In genomic region chr2:241093133-241093761, GRCh38 we compare ENCODE assay signal across 7 cellular contexts. TPM values are rescaled to one million over a fixed set of nuclear protein-coding genes. Genes with fewer than 3 reads are reported as not detected.
DNase-seq lines count a peak whose midpoint lies in the region; ATAC-seq and TF ChIP-seq lines count a peak whose summit lies in the region.
"Not testable (repeated sequence)": the region's sequence is repeated elsewhere in the genome, so short reads cannot be mapped to it uniquely, and the experiment has no call there.

No MANE protein-coding gene starts in this region.

- not testable (repeated sequence) for TF ChIP-seq POLR2A in prostate gland (IDR thresholded peaks at IDR 0.05)

- 65 to 85% methylated on average over 10 of the region's 10 CpGs for WGBS in lung, 2 donors
- 58% methylated on average over 10 of the region's 10 CpGs for WGBS in prostate gland

- CTCF ChIA-PET in activated naive CD4-positive, alpha-beta T cell treated with anti-CD3 and anti-CD28 coated beads for 36 hours (lab: Charles Lee) = interaction anchor here (0.9 to 1.2 kb wide), 2 partner anchors 15 to 56 kb away, joined by 3 to 5 read pairs; partner anchors contain the start of gene PASK

- H3K4me1 Mint-ChIP-seq in activated naive CD4-positive, alpha-beta T cell treated with anti-CD3 and anti-CD28 coated beads for 36 hours (ENCODE audit: low read depth) = peaks cover 46% of the 10 kb centered on the region
- peaks cover 49% of the 10 kb centered on the region for H3K4me1 Mint-ChIP-seq in endothelial cell (ENCODE audit: unreplicated experiment)

- ATAC-seq in lung (ENCODE audit: insufficient read depth, low FRiP score) = peak; percentile 13

- H3K36me3 Mint-ChIP-seq in activated naive CD4-positive, alpha-beta T cell treated with anti-CD3 and anti-CD28 coated beads for 36 hours (ENCODE audit: low read depth) = peaks cover 55% of the 10 kb centered on the region
- H3K36me3 Mint-ChIP-seq in endothelial cell (ENCODE audit: low read depth, unreplicated experiment) = peaks cover 62% of the 10 kb centered on the region

- DNase-seq in DMS53 treated with DMSO at 0.1 percent for 48 hours (lab: John Stamatoyannopoulos, UW; ENCODE audit: unreplicated experiment) = peak; percentile 74
- peak; percentile 15 for DNase-seq in NCI-H146 treated with DMSO at 0.1 percent for 48 hours (lab: John Stamatoyannopoulos, UW; ENCODE audit: unreplicated experiment)
- peak; percentile 68 for DNase-seq in NCI-H526 treated with DMSO at 0.1 percent for 48 hours (lab: John Stamatoyannopoulos, UW)
- DNase-seq in activated naive CD4-positive, alpha-beta T cell treated with anti-CD3 and anti-CD28 coated beads for 36 hours; endothelial cell (ENCODE audit: low spot score); lung (ENCODE audit: low spot score): not testable (repeated sequence)
- DNase-seq in prostate gland (ENCODE audit: low spot score) = peak; percentile 80

- peak overlapping the region in 1 of 2 donors; percentile 55 for H3K27ac ChIP-seq in lung (ENCODE audit: low read depth in 1 of 2, low read length in 1 of 2)
- peak overlapping the region; percentile 77 to 87 for H3K27ac ChIP-seq in prostate gland

- H3K9me3 Mint-ChIP-seq in activated naive CD4-positive, alpha-beta T cell treated with anti-CD3 and anti-CD28 coated beads for 36 hours; endothelial cell (ENCODE audit: unreplicated experiment): not testable (repeated sequence)

- H3K36me3 ChIP-seq in lung (ENCODE audit: control insufficient read depth in 2 of 2, insufficient read depth in 2 of 2, low read length in 2 of 2) = peaks cover 32 to 42% of the 10 kb centered on the region in 2 donors
- H3K36me3 ChIP-seq in prostate gland = not testable (repeated sequence)

- not testable (repeated sequence) for H3K4me3 Mint-ChIP-seq in activated naive CD4-positive, alpha-beta T cell treated with anti-CD3 and anti-CD28 coated beads for 36 hours
- H3K4me3 Mint-ChIP-seq in endothelial cell (ENCODE audit: unreplicated experiment) = peak overlapping the region; percentile 51

- H3K27me3 Mint-ChIP-seq in activated naive CD4-positive, alpha-beta T cell treated with anti-CD3 and anti-CD28 coated beads for 36 hours (ENCODE audit: low read depth) = not testable (repeated sequence)
- peaks cover 11% of the 10 kb centered on the region for H3K27me3 Mint-ChIP-seq in endothelial cell (ENCODE audit: unreplicated experiment)

- TF ChIP-seq CTCF in endothelial cell (IDR thresholded peaks at IDR 0.05; ENCODE audit: unreplicated experiment); lung (IDR thresholded peaks at IDR 0.05; ENCODE audit: control extremely low read depth, extremely low read depth); prostate gland (IDR thresholded peaks at IDR 0.05): not testable (repeated sequence)

- not testable (repeated sequence) for H3K27me3 ChIP-seq in lung (ENCODE audit: control insufficient read depth, insufficient read depth); prostate gland (replicated peaks; ENCODE audit: insufficient read depth)

- not testable (repeated sequence) for H3K9me3 ChIP-seq in lung (ENCODE audit: control insufficient read depth in 2 of 2, insufficient read depth in 1 of 2, low read length in 1 of 2); prostate gland

- not testable (repeated sequence) for H3K4me3 ChIP-seq in lung, prostate gland

- H3K27ac Mint-ChIP-seq in activated naive CD4-positive, alpha-beta T cell treated with anti-CD3 and anti-CD28 coated beads for 36 hours = peak overlapping the region; percentile 65
- not testable (repeated sequence) for H3K27ac Mint-ChIP-seq in endothelial cell (ENCODE audit: unreplicated experiment)

- H3K4me1 ChIP-seq in lung (ENCODE audit: control insufficient read depth in 2 of 2, insufficient read depth in 2 of 2, low read length in 2 of 2) = not testable (repeated sequence)
- H3K4me1 ChIP-seq in prostate gland (replicated peaks) = peaks cover 24% of the 10 kb centered on the region

- intact Hi-C loops in activated naive CD4-positive, alpha-beta T cell treated with anti-CD3 and anti-CD28 coated beads for 36 hours (cut with micrococcal nuclease); prostate gland (cut with DNase I): not testable (repeated sequence)

RNA-seq across cellular contexts. Expression of gene MTERF4, which starts 8.8 kb away (rescaled TPM):
- 10 to 100 TPM; 35.0 to 38.6 TPM for total RNA-seq in activated naive CD4-positive, alpha-beta T cell treated with anti-CD3 and anti-CD28 coated beads for 36 hours
- total RNA-seq in endothelial cell (ENCODE audit: unreplicated experiment) (82.4 TPM), lung (10 to 100 TPM; 24.7 to 50.1 TPM), prostate gland (10 to 100 TPM; 91.3 to 98.5 TPM)
- polyA plus RNA-seq in lung = 10 to 100 TPM; 23.5 to 30.3 TPM

RNA-seq across cellular contexts. Expression of gene PASK, which starts 56.0 kb away (rescaled TPM):
- total RNA-seq in activated naive CD4-positive, alpha-beta T cell treated with anti-CD3 and anti-CD28 coated beads for 36 hours = 10 to 100 TPM; 71.5 to 72.0 TPM
- total RNA-seq in endothelial cell (ENCODE audit: unreplicated experiment) (39.7 TPM), lung (10 to 100 TPM; 16.2 to 21.8 TPM), prostate gland (100 to 1,000 TPM in 1 of 2 donors, 10 to 100 TPM in 1; 49.2 to 200 TPM)
- polyA plus RNA-seq in lung = 10 to 100 TPM in 1 of 2 donors, 1 to 10 TPM in 1; 3.5 to 10.1 TPM

RNA-seq across cellular contexts. Expression of gene PPP1R7, which starts 57.0 kb away (rescaled TPM):
- total RNA-seq in activated naive CD4-positive, alpha-beta T cell treated with anti-CD3 and anti-CD28 coated beads for 36 hours = 10 to 100 TPM; 91.2 to 93.8 TPM
- total RNA-seq in endothelial cell (ENCODE audit: unreplicated experiment) = 61.6 TPM
- total RNA-seq in lung = 10 to 100 TPM; 54.6 to 65.5 TPM
- 10 to 100 TPM; 66.3 to 78.1 TPM for polyA plus RNA-seq in lung
- 10 to 100 TPM; 50.0 to 91.3 TPM for total RNA-seq in prostate gland
